17 cellular contexts compared by ENCODE assay signal in the genomic region with DNA sequence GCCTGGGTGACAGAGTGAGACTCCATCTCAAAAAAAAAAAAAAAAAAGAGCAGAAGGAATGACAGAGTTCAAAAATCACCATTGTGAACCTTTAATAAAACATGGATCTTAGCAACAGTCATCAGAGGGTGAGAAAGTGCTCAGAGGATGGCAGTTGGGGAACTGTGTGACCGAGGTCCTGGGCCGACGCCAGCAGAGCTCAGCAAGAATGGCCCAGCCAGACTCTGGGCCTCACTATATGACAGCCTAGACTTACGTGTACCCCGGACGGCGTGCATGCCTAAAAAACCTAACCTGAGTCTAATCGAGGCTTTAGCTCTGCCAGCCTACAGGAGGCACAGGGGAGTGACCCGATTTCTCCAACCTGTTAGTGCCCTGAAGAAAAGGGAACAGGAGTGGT.
"Had no signal": no experiment of that assay in that cellular context is flagged by ENCODE, and none has a peak within 500 bp of the region (broad histone marks: within the 10 kb centered on the region; RNA-seq: fewer than 3 reads in every experiment).

No MANE protein-coding gene starts in this region.

- H3K36me3 Mint-ChIP-seq: activated naive CD4-positive, alpha-beta T cell treated with anti-CD3 and anti-CD28 coated beads, Interleukin-2, amount 50 U/mL, for 72 hours had no signal

- H3K4me3 Mint-ChIP-seq: activated CD8-positive, alpha-beta memory T cell treated with anti-CD3 and anti-CD28 coated beads, Interleukin-2, amount 10 ng/mL, durations not matched to agents 7 days and 5 days; activated T-cell treated with anti-CD3 and anti-CD28 coated beads, Interleukin-2, amount 50 U/mL, for 24 hours; naive B cell; T-helper 2 cell treated with Interferon-gamma antibody and Interleukin-4, amounts not matched to agents 5 μg/mL and 100 μg/mL, for 36 hours had no signal

- ATAC-seq: activated CD4-positive, CD25-positive, alpha-beta regulatory T cell treated with anti-CD3 and anti-CD28 coated beads, Interleukin-2, amount 50 U/mL, for 24 hours; activated CD8-positive, alpha-beta memory T cell treated with anti-CD3 and anti-CD28 coated beads, Interleukin-2, amount 10 ng/mL, durations not matched to agents 7 days and 5 days; activated naive CD4-positive, alpha-beta T cell treated with anti-CD3 and anti-CD28 coated beads, Interleukin-2, amount 50 U/mL, for 72 hours; body of pancreas; heart right ventricle; sciatic nerve had no signal

- H3K4me3 ChIP-seq: body of pancreas, esophagus muscularis mucosa, heart right ventricle had no signal

- H3K9me3 Mint-ChIP-seq: activated naive CD4-positive, alpha-beta T cell treated with anti-CD3 and anti-CD28 coated beads, Interleukin-2, amount 50 U/mL, for 72 hours; activated T-cell treated with anti-CD3 and anti-CD28 coated beads, Interleukin-2, amount 50 U/mL, for 24 hours; T-helper 2 cell treated with Interferon-gamma antibody and Interleukin-4, amounts not matched to agents 5 μg/mL and 100 μg/mL, for 36 hours had no signal

- H3K27ac Mint-ChIP-seq: activated T-cell treated with anti-CD3 and anti-CD28 coated beads, Interleukin-2, amount 50 U/mL, for 24 hours; T-helper 2 cell treated with Interferon-gamma antibody and Interleukin-4, amounts not matched to agents 5 μg/mL and 100 μg/mL, for 36 hours had no signal

- DNase-seq: activated CD4-positive, alpha-beta T cell treated with anti-CD3 and anti-CD28 coated beads, Interleukin-2, amount 50 U/mL, for 4 hours; activated CD8-positive, alpha-beta memory T cell treated with anti-CD3 and anti-CD28 coated beads, Interleukin-2, amount 10 ng/mL, durations not matched to agents 7 days and 5 days; activated effector memory CD4-positive, alpha-beta T cell treated with anti-CD3 and anti-CD28 coated beads, Interleukin-2, amount 50 U/mL, for 16 hours; activated T-cell treated with anti-CD3 and anti-CD28 coated beads, Interleukin-2, amount 50 U/mL, for 24 hours; amniotic stem cell; cerebellar nuclear complex; kidney; naive B cell; stimulated activated CD4-positive, alpha-beta T cell treated with anti-CD3 and anti-CD28 coated beads, Interleukin-2, amount 100 ng/mL, for 24 hours; stimulated activated naive CD4-positive, alpha-beta T cell had no signal

- H3K27me3 Mint-ChIP-seq: activated CD8-positive, alpha-beta memory T cell treated with anti-CD3 and anti-CD28 coated beads, Interleukin-2, amount 10 ng/mL, durations not matched to agents 7 days and 5 days; activated T-cell treated with anti-CD3 and anti-CD28 coated beads, Interleukin-2, amount 50 U/mL, for 24 hours; naive B cell had no signal

- H3K27me3 ChIP-seq: body of pancreas, esophagus muscularis mucosa, heart right ventricle had no signal
